Comparison of ENCODE assay signal across 24 cellular contexts in the genomic region with DNA sequence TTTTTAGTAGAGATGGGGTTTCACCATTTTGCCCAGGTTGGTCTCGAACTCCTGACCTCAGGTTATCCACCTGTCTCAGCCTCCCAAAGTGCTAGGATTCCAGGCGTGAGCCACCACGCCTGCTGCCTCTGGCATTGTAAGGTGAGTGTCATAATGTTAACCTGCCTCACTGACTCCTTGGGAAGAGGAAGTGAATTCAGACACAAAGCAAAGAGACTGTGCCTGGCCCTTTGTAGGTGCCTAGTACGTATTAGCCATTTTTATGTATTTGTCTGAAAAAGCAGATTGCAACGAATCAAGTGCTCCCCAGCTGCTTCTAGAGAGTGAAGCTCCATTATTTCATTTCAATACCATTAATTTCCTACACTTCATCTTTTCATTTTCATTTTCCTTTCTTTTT.
DNase-seq lines count a peak whose midpoint lies in the region; ATAC-seq and TF ChIP-seq lines count a peak whose summit lies in the region.
"Had no signal": no experiment of that assay in that cellular context is flagged by ENCODE, and none has a peak within 500 bp of the region (broad histone marks: within the 10 kb centered on the region; RNA-seq: fewer than 3 reads in every experiment).

No MANE protein-coding gene starts in this region.

- ATAC-seq in T-helper 17 cell: no peak
- no peak for ATAC-seq in HG03159 (IDR thresholded peaks at IDR 0.05; ENCODE audit: unreplicated experiment)
- no peak for ATAC-seq in foreskin keratinocyte
- ATAC-seq: A549, GM12878, GM23338, HCT116 had no signal

- no peaks in the 10 kb centered on the region for H3K4me1 Mint-ChIP-seq in T-helper 17 cell
- H3K4me1 Mint-ChIP-seq: CD4-positive, alpha-beta memory T cell had no signal

- H3K4me1 ChIP-seq in endocrine pancreas (ENCODE audit: control insufficient read depth, insufficient read depth, low read length) (peaks cover 19% of the 10 kb centered on the region), foreskin keratinocyte (no peaks in the 10 kb centered on the region)
- H3K4me1 ChIP-seq: A549; BLaER1 treated with 17β-estradiol and CSF1 and Interleukin-3, amounts not matched to agents 10 nM and 100 nM had no signal

- no peaks in the 10 kb centered on the region for H3K9me3 ChIP-seq in endocrine pancreas (ENCODE audit: control insufficient read depth, low read length)
- no peaks in the 10 kb centered on the region for H3K9me3 ChIP-seq in T-helper 17 cell (ENCODE audit: control insufficient read depth, low read length, poor library complexity, severe bottlenecking)
- H3K9me3 ChIP-seq: A549, BE2C had no signal

- H3K27ac ChIP-seq in 22Rv1 (peak overlapping the region; percentile 19; the same call in 1 of the 2 replicates), foreskin keratinocyte (no peak overlapping the region)
- H3K27ac ChIP-seq: A549; BLaER1 treated with 17β-estradiol and CSF1 and Interleukin-3, amounts not matched to agents 10 nM and 100 nM had no signal

- TF ChIP-seq CTCF in 22Rv1 (IDR thresholded peaks at IDR 0.05) (no peak), foreskin keratinocyte (conservative IDR thresholded peaks at IDR 0.05) (no peak)

- H3K36me3 Mint-ChIP-seq in T-helper 17 cell (ENCODE audit: low read depth): no peaks in the 10 kb centered on the region
- H3K36me3 Mint-ChIP-seq: CD4-positive, alpha-beta memory T cell had no signal

- DNase-seq in DMS153 (lab: John Stamatoyannopoulos, UW) (peak; percentile 55), DMS153 treated with DMSO at 0.1 percent for 48 hours (lab: John Stamatoyannopoulos, UW; ENCODE audit: unreplicated experiment) (no peak), NCI-H774 (lab: John Stamatoyannopoulos, UW) (peak; percentile 85), T-helper 17 cell (no peak), foreskin keratinocyte (no peak)
- DNase-seq: 8988T; ACHN; AML-193; BE2C; Calu3; CD4-positive, alpha-beta memory T cell; COR-L47; DMS79; EL; GDM1; H9 had no signal

- H3K27ac Mint-ChIP-seq in T-helper 17 cell: no peak overlapping the region
- H3K27ac Mint-ChIP-seq: CD4-positive, alpha-beta memory T cell; GM23338; H9 had no signal

- no peaks in the 10 kb centered on the region for H3K27me3 ChIP-seq in endocrine pancreas (ENCODE audit: control insufficient read depth, insufficient read depth, low read length)
- H3K27me3 ChIP-seq in foreskin keratinocyte: no peaks in the 10 kb centered on the region
- H3K27me3 ChIP-seq: BE2C; BLaER1 treated with 17β-estradiol and CSF1 and Interleukin-3, amounts not matched to agents 10 nM and 100 nM had no signal

- H3K4me3 ChIP-seq in endocrine pancreas (ENCODE audit: control insufficient read depth, insufficient read depth, low read length): peak overlapping the region; percentile 85
- H3K4me3 ChIP-seq: A549; BLaER1 treated with 17β-estradiol and CSF1 and Interleukin-3, amounts not matched to agents 10 nM and 100 nM; GM12878; GM23338 had no signal

- no peak overlapping the region for H3K4me3 Mint-ChIP-seq in T-helper 17 cell
- H3K4me3 Mint-ChIP-seq: CD4-positive, alpha-beta memory T cell; GM23338; H9 had no signal

- no peaks in the 10 kb centered on the region for H3K36me3 ChIP-seq in endocrine pancreas (ENCODE audit: control insufficient read depth, insufficient read depth, low read length)
- H3K36me3 ChIP-seq: BE2C; BLaER1 treated with 17β-estradiol and CSF1 and Interleukin-3, amounts not matched to agents 10 nM and 100 nM had no signal

- no peaks in the 10 kb centered on the region for H3K27me3 Mint-ChIP-seq in T-helper 17 cell
- H3K27me3 Mint-ChIP-seq: CD4-positive, alpha-beta memory T cell had no signal

- no peak overlapping the region for H3K9ac ChIP-seq in endocrine pancreas (ENCODE audit: control insufficient read depth, insufficient read depth, low read length)
- H3K9ac ChIP-seq: BLaER1 treated with 17β-estradiol and CSF1 and Interleukin-3, amounts not matched to agents 10 nM and 100 nM had no signal

Comparison
In these comparisons a context has a peak if more than half of its experiments do, and no peak if none do; other contexts are left out.
1. DNase-seq: peak in DMS153 (single experiment) and NCI-H774 (single experiment); none in DMS153 treated with DMSO at 0.1 percent for 48 hours (single experiment), T-helper 17 cell (0 of 3) and foreskin keratinocyte (0 of 2).